ENCODE assay signal across 13 cellular contexts in genomic region chr19:42466521-42467436, GRCh38. TPM values are rescaled to one million over a fixed set of nuclear protein-coding genes. Genes with fewer than 3 reads are reported as not detected.
DNase-seq lines count a peak whose midpoint lies in the region; ATAC-seq, FAIRE-seq and TF ChIP-seq lines count a peak whose summit lies in the region.
"Had no signal": no experiment of that assay in that cellular context is flagged by ENCODE, and none has a peak within 500 bp of the region (broad histone marks: within the 10 kb centered on the region; RNA-seq: fewer than 3 reads in every experiment).

No MANE protein-coding gene starts in this region.

- H3K36me3 Mint-ChIP-seq in HFFc6 (ENCODE audit: low read depth), result no peaks in the 10 kb centered on the region
- H3K36me3 Mint-ChIP-seq in naive B cell, result no peaks in the 10 kb centered on the region
- no peaks in the 10 kb centered on the region for H3K36me3 Mint-ChIP-seq in CD4-positive, alpha-beta memory T cell

- peak overlapping the region; percentile 78 for H3K27ac ChIP-seq in GM12878 (ENCODE audit: control insufficient read depth, insufficient read depth)
- H3K27ac ChIP-seq in CD4-positive, alpha-beta memory T cell (ENCODE audit: low read depth, low read length), result no peak overlapping the region

- no peak overlapping the region for H3K4me3 ChIP-seq in GM12878
- no peak overlapping the region for H3K4me3 ChIP-seq in CD4-positive, alpha-beta memory T cell (ENCODE audit: low read length in 2 of 2)

- no peaks in the 10 kb centered on the region for H3K79me2 ChIP-seq in GM12878 (ENCODE audit: control insufficient read depth, insufficient read depth, low read length)

- TF ChIP-seq POLR2A in GM12878 (IDR thresholded peaks at IDR 0.05; ENCODE audit: low read depth, low read length), result no peak

- no peak for TF ChIP-seq CTCF in HFFc6 (IDR thresholded peaks at IDR 0.05)
- TF ChIP-seq CTCF in GM12878 (IDR thresholded peaks at IDR 0.05 in 2 of 3, conservative IDR thresholded peaks at IDR 0.05 in 1 of 3; ENCODE audit: control insufficient read depth in 2 of 3, extremely low read depth in 1 of 3, insufficient read depth in 1 of 3, low read depth in 3 of 3, low read length in 3 of 3), result no peak

- no TSS peak for BruUV-seq in GM12878 (replicated peaks; lab: Mats Ljungman, UMichigan)

- ATAC-seq in GM12878 (peak; percentile 20), naive B cell (ENCODE audit: low read depth in 2 of 2) (no peak), HG02642 (IDR thresholded peaks at IDR 0.05; ENCODE audit: poor library complexity, unreplicated experiment) (no peak)

- RAD21 ChIA-PET in GM12878 (lab: Charles Lee; ENCODE audit: unreplicated experiment), result interaction anchor here (0.7 to 3.6 kb wide), 18 partner anchors 8 to 110 kb away, joined by 3 to 135 read pairs (median 6); partner anchors contain the start of gene CEACAM1

- H3K9me3 Mint-ChIP-seq in HFFc6, result no peaks in the 10 kb centered on the region
- no peaks in the 10 kb centered on the region for H3K9me3 Mint-ChIP-seq in naive B cell
- no peaks in the 10 kb centered on the region for H3K9me3 Mint-ChIP-seq in CD4-positive, alpha-beta memory T cell

- peak overlapping the region; percentile 13; the same call in 1 of the 2 replicates for H3K27ac Mint-ChIP-seq in HFFc6
- peak overlapping the region; percentile 63 to 95 (median 92) for H3K27ac Mint-ChIP-seq in naive B cell
- H3K27ac Mint-ChIP-seq in CD4-positive, alpha-beta memory T cell, result peak overlapping the region in 2 of 7 donors; percentile 2 to 65

- SMC1A ChIA-PET in GM12878 (lab: Charles Lee; ENCODE audit: uncharacterized antibody, unreplicated experiment), result interaction anchor here (0.8 to 8.0 kb wide), 22 partner anchors 9 to 96 kb away, joined by 3 to 127 read pairs (median 6); partner anchors contain the start of gene CEACAM1

- intact Hi-C loops in GM12878 (cut with micrococcal nuclease; ENCODE audit: unreplicated experiment), result loop anchor here (5.0 kb wide), 1 partner anchor 46 kb away; no protein-coding TSS in a partner anchor
- intact Hi-C loops in CD4-positive, alpha-beta memory T cell (cut with micrococcal nuclease), result no loop called here

- CTCF ChIA-PET in GM12878 (lab: Yijun Ruan, JAX), result interaction anchor here (0.7 to 5.3 kb wide), 28 partner anchors 8 to 131 kb away, joined by 3 to 116 read pairs (median 6); partner anchors contain the start of gene CEACAM1
- CTCF ChIA-PET in CD4-positive, alpha-beta memory T cell (lab: Charles Lee; ENCODE audit: partially characterized antibody), result interaction anchor here (1.0 to 1.7 kb wide), 2 partner anchors 26 to 62 kb away, joined by 3 to 5 read pairs; partner anchors contain the start of gene CEACAM1

- H2AFZ ChIP-seq in GM12878 (ENCODE audit: control insufficient read depth, low read depth, low read length), result peak overlapping the region; percentile 72

- H3K4me3 Mint-ChIP-seq in HFFc6 (no peak overlapping the region), naive B cell (peak overlapping the region in 6 of 8 donors; percentile 22 to 91 (median 74))
- no peak overlapping the region for H3K4me3 Mint-ChIP-seq in CD4-positive, alpha-beta memory T cell

- no peaks in the 10 kb centered on the region for H3K27me3 ChIP-seq in GM12878 (replicated peaks in 1 of 2; ENCODE audit: control insufficient read depth in 2 of 2, insufficient read depth in 2 of 2, low read length in 1 of 2)
- H3K27me3 ChIP-seq in CD4-positive, alpha-beta memory T cell (ENCODE audit: insufficient read depth, low read length), result no peaks in the 10 kb centered on the region

- peak overlapping the region; percentile 56 for H3K4me2 ChIP-seq in GM12878 (ENCODE audit: control insufficient read depth, insufficient read depth)

- H3K9me3 ChIP-seq in GM12878 (replicated peaks; ENCODE audit: control insufficient read depth, insufficient read depth, low read length), result no peaks in the 10 kb centered on the region
- no peaks in the 10 kb centered on the region for H3K9me3 ChIP-seq in CD4-positive, alpha-beta memory T cell (ENCODE audit: control insufficient read depth in 1 of 2, low read length in 2 of 2)

- no peaks in the 10 kb centered on the region for H4K20me1 ChIP-seq in GM12878 (ENCODE audit: control insufficient read depth, insufficient read depth)

- no peak for TF ChIP-seq EP300 in GM12878 (IDR thresholded peaks at IDR 0.05; ENCODE audit: borderline replicate concordance in 1 of 2, control insufficient read depth in 1 of 2, low read depth in 2 of 2, low read length in 2 of 2)

- H3K4me1 ChIP-seq in GM12878 (ENCODE audit: control insufficient read depth, insufficient read depth, low read length), result peaks cover 32% of the 10 kb centered on the region
- no peaks in the 10 kb centered on the region for H3K4me1 ChIP-seq in CD4-positive, alpha-beta memory T cell (ENCODE audit: insufficient read depth, low read length)

- WGBS in GM12878 (ENCODE audit: insufficient coverage, insufficient replicate concordance, low lambda C conversion rate, missing lambda C conversion rate), result 51% methylated on average over 6 of the region's 6 CpGs

- FAIRE-seq in GM12878 (lab: Jason Lieb, UNC), result no peak
- FAIRE-seq: urothelium cell line had no signal

- H3K4me1 Mint-ChIP-seq in HFFc6 (ENCODE audit: low read depth) (peaks cover 36% of the 10 kb centered on the region), naive B cell (peaks cover 38 to 67% (median 46%) of the 10 kb centered on the region in 3 donors)
- H3K4me1 Mint-ChIP-seq in CD4-positive, alpha-beta memory T cell, result peaks cover 0 to 5% (median 3%) of the 10 kb centered on the region in 4 donors

- TF ChIP-seq RAD21 in GM12878 (IDR thresholded peaks at IDR 0.05; ENCODE audit: insufficient read depth, low read depth, low read length), result no peak

- H3K27me3 Mint-ChIP-seq in HFFc6 (ENCODE audit: insufficient read depth) (peaks cover 11% of the 10 kb centered on the region), naive B cell (no peaks in the 10 kb centered on the region)
- no peaks in the 10 kb centered on the region for H3K27me3 Mint-ChIP-seq in CD4-positive, alpha-beta memory T cell

- peak; percentile 13 for DNase-seq in COLO829 (ENCODE audit: low spot score)
- no peak for DNase-seq in HFFc6
- no peak for DNase-seq in GM12878 (ENCODE audit: low read depth, low spot score)
- DNase-seq in naive B cell, result no peak
- no peak for DNase-seq in NCI-H1436 (lab: John Stamatoyannopoulos, UW)
- DNase-seq in activated CD4-positive, CD25-positive, alpha-beta regulatory T cell (lab: John Stamatoyannopoulos, UW), result no peak
- DNase-seq in CD4-positive, alpha-beta memory T cell, result no peak
- DNase-seq: activated effector memory CD4-positive, alpha-beta T cell treated with Interleukin-2 at 50 U/mL for 16 hours; left cardiac atrium; NCI-H1694 treated with DMSO at 0.1 percent for 48 hours had no signal

- in situ Hi-C loops in GM12878 (cut with MboI), result no loop called here

- POLR2A ChIA-PET in GM12878 (lab: Charles Lee), result interaction anchor here (0.7 to 2.4 kb wide), 14 partner anchors 16 to 63 kb away, joined by 3 to 32 read pairs (median 4); partner anchors contain the start of gene CEACAM1
- POLR2A ChIA-PET in CD4-positive, alpha-beta memory T cell (lab: Charles Lee; ENCODE audit: partially characterized antibody), result no interaction called here

- no peaks in the 10 kb centered on the region for H3K36me3 ChIP-seq in GM12878 (ENCODE audit: control insufficient read depth in 2 of 2, insufficient read depth in 2 of 2, low read length in 1 of 2)
- H3K36me3 ChIP-seq in CD4-positive, alpha-beta memory T cell (ENCODE audit: insufficient read depth, low read length), result no peaks in the 10 kb centered on the region

- peak overlapping the region; percentile 30 for H3K9ac ChIP-seq in GM12878 (ENCODE audit: control insufficient read depth, insufficient read depth, low read length)

RNA-seq across cellular contexts. Expression of gene CXCL17, which starts 24.0 kb away (rescaled TPM):
- total RNA-seq in HFFc6 (2021; fragmentation: NEBNext Ultra II Directional; extraction: Animal tissue kit (Norgen Biotek cat#: 25700)), result not detected
- total RNA-seq in GM12878 (2013; cell fraction: nucleolus; rRNA removed), result not detected in 2 replicates
- not detected in 2 replicates for total RNA-seq in GM12878 (2014; rRNA removed)
- total RNA-seq in GM12878 (2014; rRNA removed; fragmentation: Illumina TruSeq; extraction: Trizol), result 0.14 TPM in 1 of 2 replicates, not detected in the other
- total RNA-seq in GM12878 (2021), result not detected in 2 replicates
- polyA plus RNA-seq in GM12878 (2011; ENCODE audit: low read depth), result not detected
- polyA plus RNA-seq in GM12878 (2011; rRNA removed), result 0.10 and 0.15 TPM in 2 replicates
- polyA plus RNA-seq in GM12878 (2011; cell fraction: cytosol; rRNA removed), result 0.10 and 0.12 TPM in 2 replicates
- not detected in 2 replicates for polyA plus RNA-seq in GM12878 (2011; cell fraction: nucleus; rRNA removed)
- not detected in 2 replicates for polyA plus RNA-seq in GM12878 (2012)
- polyA plus RNA-seq in GM12878 (2014; fragmentation: Illumina TruSeq; extraction: Trizol), result not detected in 2 replicates
- under 1 TPM; 0.13 to 0.24 TPM for polyA plus RNA-seq in GM12878 (2014; fragmentation: Nextera tagmentation; extraction: Ambion mirVana)
- polyA plus RNA-seq in GM12878 (2014; rRNA removed), result not detected in 2 replicates
- polyA plus RNA-seq in GM12878 (2016; fragmentation: Nextera tagmentation; extraction: Ambion mirVana), result not detected
- not detected in 2 replicates for polyA minus RNA-seq in GM12878 (2011; rRNA and poly(A)+ RNA removed)
- polyA minus RNA-seq in GM12878 (2011; cell fraction: cytosol; rRNA and poly(A)+ RNA removed), result not detected in 2 replicates
- polyA minus RNA-seq in GM12878 (2011; cell fraction: nucleus; rRNA and poly(A)+ RNA removed), result not detected in 2 replicates
- not detected for polyA plus RNA-seq in naive B cell (ENCODE audit: low read depth in 6 of 6)
- not detected for total RNA-seq in CD4-positive, alpha-beta memory T cell
- not detected for polyA plus RNA-seq in CD4-positive, alpha-beta memory T cell
- total RNA-seq: left cardiac atrium; T-helper 1 cell treated with Interleukin-12 subunit alpha and Interleukin-12 subunit beta and Interleukin-4 antibody, amounts not matched to agents 30 ng/mL and 1 ng/mL, for 36 hours had no signal

RNA-seq across cellular contexts. Expression of gene LIPE, which starts 39.6 kb away (rescaled TPM):
- total RNA-seq in HFFc6 (2021; fragmentation: NEBNext Ultra II Directional; extraction: Animal tissue kit (Norgen Biotek cat#: 25700)), result 1 to 10 TPM; 4.7 to 9.2 (median 7.1) TPM
- 6.8 and 9.3 TPM in 2 replicates for total RNA-seq in GM12878 (2013; cell fraction: nucleolus; rRNA removed)
- total RNA-seq in GM12878 (2014; rRNA removed), result 11.1 and 19.9 TPM in 2 replicates
- total RNA-seq in GM12878 (2014; rRNA removed; fragmentation: Illumina TruSeq; extraction: Trizol), result 5.3 and 8.1 TPM in 2 replicates
- total RNA-seq in GM12878 (2021), result 31.9 and 33.3 TPM in 2 replicates
- polyA plus RNA-seq in GM12878 (2011; ENCODE audit: low read depth), result 2.8 TPM
- polyA plus RNA-seq in GM12878 (2011; rRNA removed), result 3.2 and 8.9 TPM in 2 replicates
- polyA plus RNA-seq in GM12878 (2011; cell fraction: cytosol; rRNA removed), result 8.9 and 12.9 TPM in 2 replicates
- 16.4 and 21.1 TPM in 2 replicates for polyA plus RNA-seq in GM12878 (2011; cell fraction: nucleus; rRNA removed)
- 9.3 and 10.4 TPM in 2 replicates for polyA plus RNA-seq in GM12878 (2012)
- polyA plus RNA-seq in GM12878 (2014; fragmentation: Illumina TruSeq; extraction: Trizol), result 1.5 and 10.0 TPM in 2 replicates
- under 1 TPM; 0.02 to 0.24 TPM for polyA plus RNA-seq in GM12878 (2014; fragmentation: Nextera tagmentation; extraction: Ambion mirVana)
- polyA plus RNA-seq in GM12878 (2014; rRNA removed), result 18.0 and 22.3 TPM in 2 replicates
- polyA plus RNA-seq in GM12878 (2016; fragmentation: Nextera tagmentation; extraction: Ambion mirVana), result 10 to 100 TPM in 1 of 2 experiments, 1 to 10 TPM in 1; 8.4 to 11.5 TPM
- polyA minus RNA-seq in GM12878 (2011; rRNA and poly(A)+ RNA removed), result 8.3 and 20.1 TPM in 2 replicates
- polyA minus RNA-seq in GM12878 (2011; cell fraction: cytosol; rRNA and poly(A)+ RNA removed), result 9.6 and 14.6 TPM in 2 replicates
- polyA minus RNA-seq in GM12878 (2011; cell fraction: nucleus; rRNA and poly(A)+ RNA removed), result 3.9 and 9.2 TPM in 2 replicates
- polyA plus RNA-seq in naive B cell (ENCODE audit: low read depth in 6 of 6), result 10 to 100 TPM in 4 of 6 donors, 1 to 10 TPM in 2; 7.2 to 16.5 (median 11.6) TPM
- 10 to 100 TPM; 32.5 to 32.6 TPM for total RNA-seq in CD4-positive, alpha-beta memory T cell
- polyA plus RNA-seq in CD4-positive, alpha-beta memory T cell, result 1 to 10 TPM; 4.0 to 7.4 TPM

Comparison
In these comparisons a context has a peak if more than half of its experiments do, and no peak if none do; other contexts are left out.
1. H3K4me3 Mint-ChIP-seq: peak in naive B cell (6 of 8); none in HFFc6 (single experiment) and CD4-positive, alpha-beta memory T cell (0 of 8).